Comparison of ENCODE assay signal across 10 cellular contexts in genomic region chr6:7479801-7480266, GRCh38.
DNase-seq lines count a peak whose midpoint lies in the region; ATAC-seq and TF ChIP-seq lines count a peak whose summit lies in the region.
"Had no signal": no experiment of that assay in that cellular context is flagged by ENCODE, and none has a peak within 500 bp of the region (broad histone marks: within the 10 kb centered on the region; RNA-seq: fewer than 3 reads in every experiment).

No MANE protein-coding gene starts in this region.

- H3K4me1 ChIP-seq in duodenal mucosa (ENCODE audit: control insufficient read depth in 1 of 2, insufficient read depth in 2 of 2, low read length in 2 of 2): no peaks in the 10 kb centered on the region

- no peak for TF ChIP-seq CTCF in GM13977 (IDR thresholded peaks at IDR 0.05; ENCODE audit: extremely low read depth, insufficient read depth, missing control alignments)

- peak overlapping the region in 1 of 2 donors; percentile 66 for H3K9ac ChIP-seq in duodenal mucosa (ENCODE audit: low read depth in 1 of 2, low read length in 2 of 2)

- no peaks in the 10 kb centered on the region for H3K27me3 ChIP-seq in duodenal mucosa (ENCODE audit: control insufficient read depth in 1 of 2, insufficient read depth in 2 of 2, low read length in 2 of 2)

- ATAC-seq in HG02678 (IDR thresholded peaks at IDR 0.05; ENCODE audit: unreplicated experiment): no peak

- H3K9me3 ChIP-seq in duodenal mucosa (ENCODE audit: control insufficient read depth in 1 of 2, low read length in 2 of 2): no peaks in the 10 kb centered on the region

- peak overlapping the region; percentile 44 for H3K27ac ChIP-seq in duodenal mucosa (ENCODE audit: low read depth, low read length)

- no peaks in the 10 kb centered on the region for H3K36me3 ChIP-seq in duodenal mucosa (ENCODE audit: control insufficient read depth in 1 of 2, insufficient read depth in 2 of 2, low read length in 2 of 2)

- in situ Hi-C loops in GM13977 (cut with MboI; ENCODE audit: low pct_unique_long_range_greater_than_20kb, low sequenced_read_pairs, unreplicated experiment): no loop called here

- DNase-seq in COLO829 (ENCODE audit: low spot score): peak; percentile 48
- peak; percentile 13 to 65 for DNase-seq in NCI-H187 (lab: John Stamatoyannopoulos, UW)
- DNase-seq in mucosa of gallbladder (ENCODE audit: low spot score): peak; percentile 57
- no peak for DNase-seq in GM13977 (ENCODE audit: low spot score)
- DNase-seq in NCI-H446 (lab: John Stamatoyannopoulos, UW): no peak
- no peak for DNase-seq in stimulated activated CD4-positive, alpha-beta T cell treated with anti-CD3 and anti-CD28 coated beads, Interleukin-4, amount 100 ng/mL, for 24 hours
- DNase-seq: activated CD8-positive, alpha-beta memory T cell treated with anti-CD3 and anti-CD28 coated beads for 24 hours; GF-D8 had no signal

- H3K4me3 ChIP-seq in duodenal mucosa (ENCODE audit: low read depth in 1 of 2, low read length in 2 of 2): peak overlapping the region in 1 of 2 donors; percentile 48

Comparison
In these comparisons a context has a peak if more than half of its experiments do, and no peak if none do; other contexts are left out.
1. DNase-seq: peak in COLO829 (single experiment), NCI-H187 (2 of 2) and mucosa of gallbladder (single experiment); none in GM13977 (single experiment), NCI-H446 (0 of 2) and stimulated activated CD4-positive, alpha-beta T cell treated with anti-CD3 and anti-CD28 coated beads, Interleukin-4, amount 100 ng/mL, for 24 hours (single experiment).